ENCODE assay signal across 8 cellular contexts in the genomic region with DNA sequence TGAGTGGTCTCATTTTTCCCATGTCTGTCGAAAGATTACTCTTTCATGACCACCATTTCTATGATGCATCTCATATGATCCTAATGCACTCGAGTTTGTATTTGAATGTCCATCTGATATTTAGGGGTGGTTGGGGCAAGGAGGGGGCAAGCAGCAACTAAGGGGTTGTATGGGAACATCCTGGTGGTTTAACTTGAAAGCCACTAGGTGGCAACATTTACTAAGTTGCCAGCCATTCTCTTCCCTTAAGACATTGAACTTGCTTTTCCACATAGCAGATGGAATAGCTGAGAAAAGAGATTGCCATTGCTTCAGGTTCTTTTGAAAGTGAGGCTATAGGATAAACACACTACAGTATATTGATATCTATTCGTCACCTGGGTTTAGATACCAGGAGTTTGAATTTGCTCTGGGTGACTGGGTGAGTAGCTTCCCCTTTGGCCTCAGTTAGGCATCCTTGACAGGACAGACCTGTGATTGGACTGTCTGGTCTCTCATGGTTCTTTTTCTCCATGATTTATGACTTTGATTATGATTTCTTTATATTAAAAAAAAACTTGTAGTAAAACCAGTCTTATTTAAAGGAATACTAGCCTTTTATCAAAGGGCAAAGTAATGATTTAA. TPM values are rescaled to one million over a fixed set of nuclear protein-coding genes. Genes with fewer than 3 reads are reported as not detected.
DNase-seq lines count a peak whose midpoint lies in the region; ATAC-seq and TF ChIP-seq lines count a peak whose summit lies in the region.

No MANE protein-coding gene starts in this region.

- no peak overlapping the region for H3K27ac Mint-ChIP-seq in activated T-helper 1 cell treated with anti-CD3 and anti-CD28 coated beads, Interleukin-12 subunit alpha, Interleukin-12 subunit beta, Interleukin-2, Interleukin-4 antibody, amounts not matched to agents 30 ng/mL and 10 ng/mL and 1 ng/mL, durations not matched to agents 14 hours and 24 hours and 36 hours

- H3K36me3 ChIP-seq in HEK293 (ENCODE audit: control insufficient read depth in 2 of 2, insufficient read depth in 1 of 2, low read length in 2 of 2) (peaks cover 8 to 27% of the 10 kb centered on the region in 2 experiments; a peak in 2 of 3 replicates), NT2/D1 (ENCODE audit: insufficient read depth, insufficient read length, low read length) (peaks cover 8% of the 10 kb centered on the region)

- peaks cover 31% of the 10 kb centered on the region for H3K4me1 Mint-ChIP-seq in activated T-helper 1 cell treated with anti-CD3 and anti-CD28 coated beads, Interleukin-12 subunit alpha, Interleukin-12 subunit beta, Interleukin-2, Interleukin-4 antibody, amounts not matched to agents 30 ng/mL and 10 ng/mL and 1 ng/mL, durations not matched to agents 14 hours and 24 hours and 36 hours (ENCODE audit: low read depth)

- H3K27me3 Mint-ChIP-seq in activated T-helper 1 cell treated with anti-CD3 and anti-CD28 coated beads, Interleukin-12 subunit alpha, Interleukin-12 subunit beta, Interleukin-2, Interleukin-4 antibody, amounts not matched to agents 30 ng/mL and 10 ng/mL and 1 ng/mL, durations not matched to agents 14 hours and 24 hours and 36 hours (ENCODE audit: insufficient read depth), result no peaks in the 10 kb centered on the region

- intact Hi-C loops in activated T-helper 1 cell treated with anti-CD3 and anti-CD28 coated beads, Interleukin-12 subunit alpha, Interleukin-12 subunit beta, Interleukin-2, Interleukin-4 antibody, amounts not matched to agents 30 ng/mL and 10 ng/mL and 1 ng/mL, durations not matched to agents 14 hours and 24 hours and 36 hours (cut with micrococcal nuclease), result loop anchor here (1.0 to 2.0 kb wide), 2 partner anchors 371 to 453 kb away; no protein-coding TSS in a partner anchor

- CTCF ChIA-PET in HEK293 (lab: Yijun Ruan, JAX), result interaction anchor here (0.6 to 6.2 kb wide), 48 partner anchors 9 to 1579 kb away, joined by 3 to 77 read pairs (median 4); no protein-coding TSS in a partner anchor

- DNase-seq in CMK (ENCODE audit: low read depth), result peak; percentile 25
- peak; percentile 16 for DNase-seq in NT2/D1 (ENCODE audit: low read depth, low spot score)
- peak; percentile 59 for DNase-seq in dedifferentiated amniotic fluid mesenchymal stem cell (ENCODE audit: extremely low spot score)
- peak; percentile 73 for DNase-seq in medulla oblongata (ENCODE audit: extremely low spot score)
- no peak for DNase-seq in activated T-helper 1 cell treated with anti-CD3 and anti-CD28 coated beads, Interleukin-12 subunit alpha, Interleukin-12 subunit beta, Interleukin-2, Interleukin-4 antibody, amounts not matched to agents 30 ng/mL and 10 ng/mL and 1 ng/mL, durations not matched to agents 14 hours and 24 hours and 36 hours (ENCODE audit: low spot score)
- DNase-seq in occipital lobe (lab: John Stamatoyannopoulos, UW), result no peak

- H3K9me3 ChIP-seq in HEK293 (ENCODE audit: control insufficient read depth, insufficient read depth, low read depth, low read length), result no peaks in the 10 kb centered on the region
- no peaks in the 10 kb centered on the region for H3K9me3 ChIP-seq in NT2/D1 (ENCODE audit: insufficient read depth, low read length)

- ATAC-seq in GM18519 (IDR thresholded peaks at IDR 0.05; ENCODE audit: low FRiP score, unreplicated experiment), result no peak

- no peaks in the 10 kb centered on the region; the same call in 1 of the 2 replicates for H3K4me1 ChIP-seq in HEK293 (ENCODE audit: control insufficient read depth, insufficient read depth, low read length)
- H3K4me1 ChIP-seq in NT2/D1 (ENCODE audit: insufficient read depth, insufficient read length), result no peaks in the 10 kb centered on the region

- no peaks in the 10 kb centered on the region for H3K9me3 Mint-ChIP-seq in activated T-helper 1 cell treated with anti-CD3 and anti-CD28 coated beads, Interleukin-12 subunit alpha, Interleukin-12 subunit beta, Interleukin-2, Interleukin-4 antibody, amounts not matched to agents 30 ng/mL and 10 ng/mL and 1 ng/mL, durations not matched to agents 14 hours and 24 hours and 36 hours

- H3K4me3 Mint-ChIP-seq in activated T-helper 1 cell treated with anti-CD3 and anti-CD28 coated beads, Interleukin-12 subunit alpha, Interleukin-12 subunit beta, Interleukin-2, Interleukin-4 antibody, amounts not matched to agents 30 ng/mL and 10 ng/mL and 1 ng/mL, durations not matched to agents 14 hours and 24 hours and 36 hours, result no peak overlapping the region

- no peak overlapping the region for H3K27ac ChIP-seq in HEK293 (ENCODE audit: extremely low read depth, low read depth, low read length)

- H3K36me3 Mint-ChIP-seq in activated T-helper 1 cell treated with anti-CD3 and anti-CD28 coated beads, Interleukin-12 subunit alpha, Interleukin-12 subunit beta, Interleukin-2, Interleukin-4 antibody, amounts not matched to agents 30 ng/mL and 10 ng/mL and 1 ng/mL, durations not matched to agents 14 hours and 24 hours and 36 hours (ENCODE audit: low read depth), result peaks cover 8% of the 10 kb centered on the region

- TF ChIP-seq CTCF in HEK293 (tag by site-specific recombination; IDR thresholded peaks at IDR 0.05), result peak; percentile 70; the same call in 1 of the 2 replicates

- POLR2A ChIA-PET in HEK293 (lab: Yijun Ruan, JAX), result interaction anchor here (1.2 to 1.5 kb wide), 2 partner anchors 13 to 131 kb away, joined by 3 to 4 read pairs; a partner anchor contains a TSS

- H3K4me3 ChIP-seq in HEK293 (ENCODE audit: low read depth, low read length), result no peak overlapping the region
- no peak overlapping the region for H3K4me3 ChIP-seq in NT2/D1 (ENCODE audit: insufficient read length, low read depth)

- no peaks in the 10 kb centered on the region for H3K27me3 ChIP-seq in NT2/D1 (ENCODE audit: insufficient read depth, insufficient read length)

- no peak overlapping the region for H3K9ac ChIP-seq in NT2/D1 (ENCODE audit: insufficient read length, low read depth)

TF ChIP-seq in HEK293, 187 proteins besides CTCF, POLR2A, EP300 and RAD21:
- TF ChIP-seq ZNF394 (tag by site-specific recombination; IDR thresholded peaks at IDR 0.05; ENCODE audit: borderline replicate concordance) (peak; percentile 25; the same call in 1 of the 2 replicates), ZNF571 (tag by site-specific recombination; IDR thresholded peaks at IDR 0.05) (no peak), ZNF654 (tag by site-specific recombination; IDR thresholded peaks at IDR 0.05; ENCODE audit: low read depth) (peak; percentile 97), ZBTB48 (tag by site-specific recombination; IDR thresholded peaks at IDR 0.05) (peak; percentile 86), ZNF341 (tag by site-specific recombination; IDR thresholded peaks at IDR 0.05; ENCODE audit: low read depth) (peak; percentile 41; the same call in 1 of the 2 replicates), ZNF660 (tag by site-specific recombination; IDR thresholded peaks at IDR 0.05) (peak; percentile 82)
- TF ChIP-seq, protein P1, sequence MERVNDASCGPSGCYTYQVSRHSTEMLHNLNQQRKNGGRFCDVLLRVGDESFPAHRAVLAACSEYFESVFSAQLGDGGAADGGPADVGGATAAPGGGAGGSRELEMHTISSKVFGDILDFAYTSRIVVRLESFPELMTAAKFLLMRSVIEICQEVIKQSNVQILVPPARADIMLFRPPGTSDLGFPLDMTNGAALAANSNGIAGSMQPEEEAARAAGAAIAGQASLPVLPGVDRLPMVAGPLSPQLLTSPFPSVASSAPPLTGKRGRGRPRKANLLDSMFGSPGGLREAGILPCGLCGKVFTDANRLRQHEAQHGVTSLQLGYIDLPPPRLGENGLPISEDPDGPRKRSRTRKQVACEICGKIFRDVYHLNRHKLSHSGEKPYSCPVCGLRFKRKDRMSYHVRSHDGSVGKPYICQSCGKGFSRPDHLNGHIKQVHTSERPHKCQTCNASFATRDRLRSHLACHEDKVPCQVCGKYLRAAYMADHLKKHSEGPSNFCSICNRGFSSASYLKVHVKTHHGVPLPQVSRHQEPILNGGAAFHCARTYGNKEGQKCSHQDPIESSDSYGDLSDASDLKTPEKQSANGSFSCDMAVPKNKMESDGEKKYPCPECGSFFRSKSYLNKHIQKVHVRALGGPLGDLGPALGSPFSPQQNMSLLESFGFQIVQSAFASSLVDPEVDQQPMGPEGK (tag by site-specific recombination; IDR thresholded peaks at IDR 0.05), result peak; percentile 50; the same call in 1 of the 2 replicates
- TF ChIP-seq, protein P2, sequence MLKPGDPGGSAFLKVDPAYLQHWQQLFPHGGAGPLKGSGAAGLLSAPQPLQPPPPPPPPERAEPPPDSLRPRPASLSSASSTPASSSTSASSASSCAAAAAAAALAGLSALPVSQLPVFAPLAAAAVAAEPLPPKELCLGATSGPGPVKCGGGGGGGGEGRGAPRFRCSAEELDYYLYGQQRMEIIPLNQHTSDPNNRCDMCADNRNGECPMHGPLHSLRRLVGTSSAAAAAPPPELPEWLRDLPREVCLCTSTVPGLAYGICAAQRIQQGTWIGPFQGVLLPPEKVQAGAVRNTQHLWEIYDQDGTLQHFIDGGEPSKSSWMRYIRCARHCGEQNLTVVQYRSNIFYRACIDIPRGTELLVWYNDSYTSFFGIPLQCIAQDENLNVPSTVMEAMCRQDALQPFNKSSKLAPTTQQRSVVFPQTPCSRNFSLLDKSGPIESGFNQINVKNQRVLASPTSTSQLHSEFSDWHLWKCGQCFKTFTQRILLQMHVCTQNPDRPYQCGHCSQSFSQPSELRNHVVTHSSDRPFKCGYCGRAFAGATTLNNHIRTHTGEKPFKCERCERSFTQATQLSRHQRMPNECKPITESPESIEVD (tag by site-specific recombination; IDR thresholded peaks at IDR 0.05), result no peak
- TF ChIP-seq, protein P3, sequence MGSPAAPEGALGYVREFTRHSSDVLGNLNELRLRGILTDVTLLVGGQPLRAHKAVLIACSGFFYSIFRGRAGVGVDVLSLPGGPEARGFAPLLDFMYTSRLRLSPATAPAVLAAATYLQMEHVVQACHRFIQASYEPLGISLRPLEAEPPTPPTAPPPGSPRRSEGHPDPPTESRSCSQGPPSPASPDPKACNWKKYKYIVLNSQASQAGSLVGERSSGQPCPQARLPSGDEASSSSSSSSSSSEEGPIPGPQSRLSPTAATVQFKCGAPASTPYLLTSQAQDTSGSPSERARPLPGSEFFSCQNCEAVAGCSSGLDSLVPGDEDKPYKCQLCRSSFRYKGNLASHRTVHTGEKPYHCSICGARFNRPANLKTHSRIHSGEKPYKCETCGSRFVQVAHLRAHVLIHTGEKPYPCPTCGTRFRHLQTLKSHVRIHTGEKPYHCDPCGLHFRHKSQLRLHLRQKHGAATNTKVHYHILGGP (tag by site-specific recombination; IDR thresholded peaks at IDR 0.05), result no peak

RNA-seq across cellular contexts. Expression of a gene that starts 32.4 kb away (rescaled TPM):
- total RNA-seq in activated T-helper 1 cell treated with anti-CD3 and anti-CD28 coated beads, Interleukin-12 subunit alpha, Interleukin-12 subunit beta, Interleukin-2, Interleukin-4 antibody, amounts not matched to agents 30 ng/mL and 10 ng/mL and 1 ng/mL, durations not matched to agents 14 hours and 24 hours and 36 hours, result 65.7 and 66.1 TPM in 2 replicates
- total RNA-seq in occipital lobe, result 41.6 TPM

RNA-seq across cellular contexts. Expression of a gene that starts 54.9 kb away (rescaled TPM):
- total RNA-seq in activated T-helper 1 cell treated with anti-CD3 and anti-CD28 coated beads, Interleukin-12 subunit alpha, Interleukin-12 subunit beta, Interleukin-2, Interleukin-4 antibody, amounts not matched to agents 30 ng/mL and 10 ng/mL and 1 ng/mL, durations not matched to agents 14 hours and 24 hours and 36 hours, result 43.7 and 44.7 TPM in 2 replicates
- 65.4 TPM for total RNA-seq in occipital lobe

Comparison
In these comparisons a context has a peak if more than half of its experiments do, and no peak if none do; other contexts are left out.
1. DNase-seq: peak in CMK (single experiment), NT2/D1 (single experiment), dedifferentiated amniotic fluid mesenchymal stem cell (single experiment) and medulla oblongata (single experiment); none in activated T-helper 1 cell treated with anti-CD3 and anti-CD28 coated beads, Interleukin-12 subunit alpha, Interleukin-12 subunit beta, Interleukin-2, Interleukin-4 antibody, amounts not matched to agents 30 ng/mL and 10 ng/mL and 1 ng/mL, durations not matched to agents 14 hours and 24 hours and 36 hours (single experiment) and occipital lobe (single experiment).